In genomic region chr10:60989400-60989876, GRCh38 we compare ENCODE assay signal across 1 cellular context.
TF ChIP-seq lines count a peak whose summit lies in the region.

No MANE protein-coding gene starts in this region.

TF ChIP-seq in K562, 482 proteins besides CTCF, POLR2A, EP300 and RAD21 (continued from another document and continues in another):
- TF ChIP-seq ZNF655 (CRISPR knock-in tag; IDR thresholded peaks at IDR 0.05) (no peak), MCM7 (IDR thresholded peaks at IDR 0.05) (no peak), TAF9B (IDR thresholded peaks at IDR 0.05; ENCODE audit: partially characterized antibody) (no peak), ZNF384 (IDR thresholded peaks at IDR 0.05; ENCODE audit: low read depth, low read length) (no peak), ZFP1 (CRISPR knock-in tag; IDR thresholded peaks at IDR 0.05) (no peak), MLLT1 (IDR thresholded peaks at IDR 0.05) (no peak), CEBPB (tag; IDR thresholded peaks at IDR 0.05) (no peak), CREB1 (IDR thresholded peaks at IDR 0.05) (no peak), CREB1 (CRISPR knock-in tag; IDR thresholded peaks at IDR 0.05) (no peak), ZNF445 (CRISPR knock-in tag; IDR thresholded peaks at IDR 0.05; ENCODE audit: low read depth) (no peak), MAFF (IDR thresholded peaks at IDR 0.05; ENCODE audit: low read length) (no peak), BHLHE40 (IDR thresholded peaks at IDR 0.05; ENCODE audit: low read length) (no peak), AFF1 (IDR thresholded peaks at IDR 0.05; ENCODE audit: low read depth in 1 of 2, partially characterized antibody in 2 of 2) (peak in 1 of 2 experiments; percentile 39), MED1 (CRISPR knock-in tag; IDR thresholded peaks at IDR 0.05; ENCODE audit: borderline replicate concordance) (no peak), FOXK1 (CRISPR knock-in tag; IDR thresholded peaks at IDR 0.05; ENCODE audit: borderline replicate concordance) (no peak), RB1 (IDR thresholded peaks at IDR 0.05; ENCODE audit: low read depth) (no peak), KLF13 (tag; IDR thresholded peaks at IDR 0.05; ENCODE audit: borderline replicate concordance, low read depth) (no peak), RBFOX2 (IDR thresholded peaks at IDR 0.05; ENCODE audit: low read depth, low read length) (no peak), ZNF583 (CRISPR knock-in tag; IDR thresholded peaks at IDR 0.05) (no peak), PHTF2 (CRISPR knock-in tag; IDR thresholded peaks at IDR 0.05) (no peak), HCFC1 (IDR thresholded peaks at IDR 0.05; ENCODE audit: low read depth, low read length) (no peak), RBBP5 (IDR thresholded peaks at IDR 0.05; ENCODE audit: borderline replicate concordance, insufficient read depth, low read length, poor library complexity, severe bottlenecking) (no peak), RFX7 (CRISPR knock-in tag; IDR thresholded peaks at IDR 0.05) (no peak), BRF2 (IDR thresholded peaks at IDR 0.05; ENCODE audit: borderline replicate concordance, insufficient read depth, insufficient read length) (no peak), VEZF1 (CRISPR knock-in tag; IDR thresholded peaks at IDR 0.05) (no peak), ZBTB40 (IDR thresholded peaks at IDR 0.05) (0 out of 2 replicates have a peak, but pooled peaks have one; percentile 17), ZBTB40 (CRISPR knock-in tag; IDR thresholded peaks at IDR 0.05) (no peak), ZNF12 (CRISPR knock-in tag; IDR thresholded peaks at IDR 0.05) (no peak), GABPB1 (CRISPR knock-in tag; IDR thresholded peaks at IDR 0.05) (no peak), SMARCB1 (IDR thresholded peaks at IDR 0.05; ENCODE audit: insufficient read length, low read depth) (no peak), ILK (tag; IDR thresholded peaks at IDR 0.05; ENCODE audit: borderline replicate concordance, low read depth) (no peak), RBM25 (IDR thresholded peaks at IDR 0.05; ENCODE audit: low read depth, low read length, severe bottlenecking) (peak; percentile 54), NCOR1 (IDR thresholded peaks at IDR 0.05) (peak; percentile 58), HMG20A (CRISPR knock-in tag; conservative IDR thresholded peaks at IDR 0.05) (no peak), PHF8 (IDR thresholded peaks at IDR 0.05; ENCODE audit: borderline replicate concordance, low read length) (no peak), ZNF436 (CRISPR knock-in tag; IDR thresholded peaks at IDR 0.05) (no peak), ZNF696 (CRISPR knock-in tag; conservative IDR thresholded peaks at IDR 0.05) (no peak), NR2F6 (CRISPR knock-in tag; IDR thresholded peaks at IDR 0.05) (no peak), NEUROD1 (IDR thresholded peaks at IDR 0.05; ENCODE audit: borderline replicate concordance, low read depth, low read length, partially characterized antibody) (no peak)
- TF ChIP-seq, protein P1, sequence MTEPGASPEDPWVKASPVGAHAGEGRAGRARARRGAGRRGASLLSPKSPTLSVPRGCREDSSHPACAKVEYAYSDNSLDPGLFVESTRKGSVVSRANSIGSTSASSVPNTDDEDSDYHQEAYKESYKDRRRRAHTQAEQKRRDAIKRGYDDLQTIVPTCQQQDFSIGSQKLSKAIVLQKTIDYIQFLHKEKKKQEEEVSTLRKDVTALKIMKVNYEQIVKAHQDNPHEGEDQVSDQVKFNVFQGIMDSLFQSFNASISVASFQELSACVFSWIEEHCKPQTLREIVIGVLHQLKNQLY (CRISPR knock-in tag; conservative IDR thresholded peaks at IDR 0.05), result no peak
- TF ChIP-seq, protein P2, sequence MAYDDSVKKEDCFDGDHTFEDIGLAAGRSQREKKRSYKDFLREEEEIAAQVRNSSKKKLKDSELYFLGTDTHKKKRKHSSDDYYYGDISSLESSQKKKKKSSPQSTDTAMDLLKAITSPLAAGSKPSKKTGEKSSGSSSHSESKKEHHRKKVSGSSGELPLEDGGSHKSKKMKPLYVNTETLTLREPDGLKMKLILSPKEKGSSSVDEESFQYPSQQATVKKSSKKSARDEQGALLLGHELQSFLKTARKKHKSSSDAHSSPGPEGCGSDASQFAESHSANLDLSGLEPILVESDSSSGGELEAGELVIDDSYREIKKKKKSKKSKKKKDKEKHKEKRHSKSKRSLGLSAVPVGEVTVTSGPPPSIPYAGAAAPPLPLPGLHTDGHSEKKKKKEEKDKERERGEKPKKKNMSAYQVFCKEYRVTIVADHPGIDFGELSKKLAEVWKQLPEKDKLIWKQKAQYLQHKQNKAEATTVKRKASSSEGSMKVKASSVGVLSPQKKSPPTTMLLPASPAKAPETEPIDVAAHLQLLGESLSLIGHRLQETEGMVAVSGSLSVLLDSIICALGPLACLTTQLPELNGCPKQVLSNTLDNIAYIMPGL (CRISPR knock-in tag; IDR thresholded peaks at IDR 0.05), result no peak
